ENCODE assay signal across 16 cellular contexts in the genomic region with DNA sequence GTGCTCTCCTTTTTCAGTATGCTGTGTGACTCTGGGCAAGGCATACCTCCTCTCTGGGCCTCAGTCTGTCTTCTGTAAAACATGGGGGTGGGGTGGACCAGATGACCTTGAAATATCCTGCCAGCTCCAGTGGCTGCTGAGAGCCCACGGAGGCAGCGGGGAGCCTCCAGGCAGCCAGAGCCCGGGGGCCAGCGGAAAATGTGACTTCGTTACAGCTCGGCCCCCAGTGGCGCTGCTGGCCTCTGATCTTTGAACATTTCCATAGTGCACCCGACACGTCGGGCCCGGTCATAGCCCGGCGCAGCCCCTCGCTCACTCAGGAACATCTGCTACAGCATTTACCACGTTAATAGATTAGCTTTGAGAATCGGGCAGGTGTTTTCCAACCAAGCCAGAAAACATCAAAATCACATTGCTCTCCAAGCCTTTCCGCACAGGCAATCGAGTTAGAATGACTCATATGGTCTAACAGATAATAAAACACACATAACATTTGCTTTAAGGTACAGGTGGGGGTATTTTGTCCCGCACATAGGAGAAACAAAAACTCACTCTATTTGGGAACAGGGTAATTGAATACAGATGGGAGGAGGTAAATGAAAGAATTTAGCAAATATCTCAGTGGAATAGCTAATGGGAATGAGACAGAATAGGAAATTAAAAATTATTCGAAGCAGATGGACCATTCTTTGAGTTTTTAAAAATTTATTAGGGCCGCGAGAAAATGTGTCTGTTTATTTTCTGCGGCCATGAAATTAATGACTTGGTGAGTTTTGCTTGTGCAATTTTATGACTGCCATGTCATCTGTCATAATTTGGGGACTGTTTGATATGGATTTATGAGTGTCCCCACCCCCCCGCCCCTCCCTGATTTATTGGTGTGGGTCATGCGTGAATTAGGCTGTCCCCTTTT. TPM values are rescaled to one million over a fixed set of nuclear protein-coding genes. Genes with fewer than 3 reads are reported as not detected.
DNase-seq lines count a peak whose midpoint lies in the region; ATAC-seq and TF ChIP-seq lines count a peak whose summit lies in the region.
"Had no signal": no experiment of that assay in that cellular context is flagged by ENCODE, and none has a peak within 500 bp of the region (broad histone marks: within the 10 kb centered on the region; RNA-seq: fewer than 3 reads in every experiment).

No MANE protein-coding gene starts in this region.

- no peak for TF ChIP-seq CTCF in vagina (IDR thresholded peaks at IDR 0.05)

- H3K9me3 Mint-ChIP-seq in activated naive CD4-positive, alpha-beta T cell treated with anti-CD3 and anti-CD28 coated beads, Interleukin-2, amount 50 U/mL, for 72 hours, result no peaks in the 10 kb centered on the region

- no peaks in the 10 kb centered on the region for H3K36me3 ChIP-seq in vagina
- H3K36me3 ChIP-seq: brain microvascular endothelial cell had no signal

- peak overlapping the region in 1 of 2 donors; percentile 5 for H3K27ac Mint-ChIP-seq in activated naive CD4-positive, alpha-beta T cell treated with anti-CD3 and anti-CD28 coated beads, Interleukin-2, amount 50 U/mL, for 72 hours

- peaks cover 10% of the 10 kb centered on the region for H3K4me1 ChIP-seq in vagina
- H3K4me1 ChIP-seq: A549 had no signal

- intact Hi-C loops in vagina (cut with DNase I), result no loop called here

- H3K9me3 ChIP-seq in vagina, result no peaks in the 10 kb centered on the region
- H3K9me3 ChIP-seq: A549 had no signal

- DNase-seq in NCI-H2227 (lab: John Stamatoyannopoulos, UW; ENCODE audit: unreplicated experiment) (peak; percentile 14), NCI-H2227 treated with DMSO at 0.1 percent for 48 hours (lab: John Stamatoyannopoulos, UW) (no peak), SHP77 treated with DMSO at 0.1 percent for 48 hours (lab: John Stamatoyannopoulos, UW) (peak; percentile 23), iris pigment epithelial cell (ENCODE audit: low read depth) (peak; percentile 25), vagina (ENCODE audit: extremely low spot score in 2 of 2) (no peak), NCI-H1105 (lab: John Stamatoyannopoulos, UW) (no peak)
- no peak for DNase-seq in activated naive CD4-positive, alpha-beta T cell treated with anti-CD3 and anti-CD28 coated beads, Interleukin-2, amount 50 U/mL, for 72 hours (ENCODE audit: low spot score in 2 of 2)
- DNase-seq: activated effector memory CD4-positive, alpha-beta T cell treated with Interleukin-2 at 50 U/mL for 16 hours; brain microvascular endothelial cell; hippocampal formation; NCI-H2081 treated with DMSO at 0.1 percent for 48 hours; stimulated activated CD4-positive, alpha-beta T cell treated with anti-CD3 and anti-CD28 coated beads, Interleukin-15, amount 100 ng/mL, for 24 hours; T1000 had no signal

- H3K36me3 Mint-ChIP-seq in activated naive CD4-positive, alpha-beta T cell treated with anti-CD3 and anti-CD28 coated beads, Interleukin-2, amount 50 U/mL, for 72 hours, result no peaks in the 10 kb centered on the region

- H3K4me3 ChIP-seq in vagina, result no peak overlapping the region
- H3K4me3 ChIP-seq: A549 had no signal

- no peak for ATAC-seq in HG03432 (IDR thresholded peaks at IDR 0.05; ENCODE audit: unreplicated experiment)
- no peak for ATAC-seq in activated naive CD4-positive, alpha-beta T cell treated with anti-CD3 and anti-CD28 coated beads, Interleukin-2, amount 50 U/mL, for 72 hours

- peak overlapping the region; percentile 33 for H3K27ac ChIP-seq in vagina
- H3K27ac ChIP-seq: A549, brain microvascular endothelial cell, KMS-11 had no signal

- TF ChIP-seq POLR2A in vagina (IDR thresholded peaks at IDR 0.05), result no peak

- H3K27me3 ChIP-seq in vagina, result no peaks in the 10 kb centered on the region
- H3K27me3 ChIP-seq: brain microvascular endothelial cell had no signal

RNA-seq across cellular contexts. Expression of a gene that starts 26.3 kb away (rescaled TPM):
- 80.0 TPM for total RNA-seq in vagina
- total RNA-seq in activated naive CD4-positive, alpha-beta T cell treated with anti-CD3 and anti-CD28 coated beads, Interleukin-2, amount 50 U/mL, for 72 hours, result 10 to 100 TPM; 34.7 to 40.1 TPM

RNA-seq across cellular contexts. Expression of a gene that starts 51.5 kb away (rescaled TPM):
- 127 TPM for total RNA-seq in vagina
- 100 to 1,000 TPM; 192 to 271 TPM for total RNA-seq in activated naive CD4-positive, alpha-beta T cell treated with anti-CD3 and anti-CD28 coated beads, Interleukin-2, amount 50 U/mL, for 72 hours

Comparison
In these comparisons a context has a peak if more than half of its experiments do, and no peak if none do; other contexts are left out.
1. DNase-seq: peak in NCI-H2227 (single experiment), SHP77 treated with DMSO at 0.1 percent for 48 hours (single experiment) and iris pigment epithelial cell (single experiment); none in NCI-H2227 treated with DMSO at 0.1 percent for 48 hours (single experiment), vagina (0 of 2), NCI-H1105 (single experiment) and activated naive CD4-positive, alpha-beta T cell treated with anti-CD3 and anti-CD28 coated beads, Interleukin-2, amount 50 U/mL, for 72 hours (0 of 2).